Comparison of ENCODE assay signal across 8 cellular contexts in the genomic region with DNA sequence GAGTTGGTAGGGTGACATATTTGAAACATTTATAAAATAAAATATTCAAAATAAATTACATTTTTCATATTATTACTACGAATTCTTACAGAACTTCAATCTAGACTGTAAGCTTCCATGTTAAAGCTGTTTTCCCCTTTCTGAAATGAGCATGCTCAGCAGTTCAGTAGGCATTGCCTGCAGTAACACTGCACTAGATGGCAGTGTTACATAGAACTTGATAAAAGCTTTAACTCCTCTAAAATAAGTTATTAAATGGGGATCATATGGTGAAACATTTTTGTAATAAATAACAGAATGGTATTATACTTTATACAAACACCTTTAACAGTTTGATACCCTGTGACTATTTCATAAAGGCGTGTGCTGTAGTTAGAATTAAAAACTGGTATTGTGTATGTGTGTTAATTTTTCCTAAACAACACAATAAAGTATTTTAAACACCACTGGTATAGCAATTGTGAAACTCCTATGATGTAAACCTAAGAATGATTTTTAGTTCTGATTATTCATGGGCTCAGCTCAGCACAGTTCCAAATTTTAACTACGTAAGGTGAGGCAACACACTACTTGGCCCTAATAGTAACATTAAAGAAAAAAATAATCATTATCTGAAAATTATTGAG. TPM values are rescaled to one million over a fixed set of nuclear protein-coding genes. Genes with fewer than 3 reads are reported as not detected.
DNase-seq lines count a peak whose midpoint lies in the region; ATAC-seq, FAIRE-seq and TF ChIP-seq lines count a peak whose summit lies in the region.

No MANE protein-coding gene starts in this region.

- TF ChIP-seq CTCF in H9 (conservative IDR thresholded peaks at IDR 0.05): peak; percentile 70
- peak; percentile 45 to 79 (median 65) for TF ChIP-seq CTCF in heart left ventricle (IDR thresholded peaks at IDR 0.05)

- no peak overlapping the region for H3K56ac ChIP-seq in H9 (ENCODE audit: insufficient read length, low read depth, low read length)

- H3K27ac ChIP-seq in H9 (ENCODE audit: insufficient read length, low read depth, low read length): no peak overlapping the region
- H3K27ac ChIP-seq in heart left ventricle: peak overlapping the region in 2 of 12 donors; percentile 21 to 85
- no peak overlapping the region for H3K27ac ChIP-seq in small intestine (ENCODE audit: low read depth in 1 of 2, low read length in 1 of 2)

- no peak overlapping the region for H3K4me2 ChIP-seq in H9 (ENCODE audit: insufficient read depth, insufficient read length, low read length)

- no peak overlapping the region for H3K14ac ChIP-seq in H9 (ENCODE audit: insufficient read depth, low read length)

- H4K8ac ChIP-seq in H9 (replicated peaks; ENCODE audit: insufficient read length, low read depth, low read length): no peak overlapping the region

- no peak overlapping the region for H4K91ac ChIP-seq in H9 (ENCODE audit: insufficient read length, low read depth, low read length)

- no peak overlapping the region for H3K9ac ChIP-seq in H9 (ENCODE audit: extremely low read depth, insufficient read length, low read length)

- peaks cover 3% of the 10 kb centered on the region for H3K79me1 ChIP-seq in H9 (ENCODE audit: insufficient read depth, low read depth, low read length, poor library complexity, severe bottlenecking)

- H2BK120ac ChIP-seq in H9 (ENCODE audit: low read depth, low read length, poor library complexity, severe bottlenecking): no peak overlapping the region

- H3K27me3 ChIP-seq in H9 (ENCODE audit: insufficient read depth, low read length): no peaks in the 10 kb centered on the region
- H3K27me3 ChIP-seq in heart left ventricle: no peaks in the 10 kb centered on the region
- no peaks in the 10 kb centered on the region for H3K27me3 ChIP-seq in small intestine (ENCODE audit: control insufficient read depth in 2 of 2, insufficient read depth in 2 of 2, low read length in 2 of 2)

- H3K4me3 ChIP-seq in heart left ventricle (no peak overlapping the region), small intestine (ENCODE audit: low read depth in 1 of 2, low read length in 2 of 2) (no peak overlapping the region)

- no peak overlapping the region for H2AK5ac ChIP-seq in H9 (ENCODE audit: insufficient read length, low read length)

- H3K4ac ChIP-seq in H9 (ENCODE audit: low read depth, low read length): no peak overlapping the region

- intact Hi-C loops in Right ventricle myocardium inferior (cut with DNase I) (loop anchor here (2.0 to 5.0 kb wide), 3 partner anchors 72 to 182 kb away; no protein-coding TSS in a partner anchor), cardiac septum (cut with DNase I) (loop anchor here (2.0 to 5.0 kb wide), 2 partner anchors 67 to 167 kb away; partner anchors contain the start of gene UBAC2), heart left ventricle (cut with DNase I) (loop anchor here (1.0 to 10.0 kb wide), 8 partner anchors 67 to 169 kb away; partner anchors contain the start of gene UBAC2 (in 1 of the 10))

- no peaks in the 10 kb centered on the region for H3K4me1 ChIP-seq in H9 (ENCODE audit: insufficient read depth, low read length)
- H3K4me1 ChIP-seq in heart left ventricle: peaks cover 0 to 38% (median 0%) of the 10 kb centered on the region in 12 donors
- no peaks in the 10 kb centered on the region for H3K4me1 ChIP-seq in small intestine (ENCODE audit: control insufficient read depth in 2 of 2, insufficient read depth in 1 of 2, low read depth in 1 of 2, low read length in 1 of 2)

- TF ChIP-seq POLR2A in heart left ventricle (IDR thresholded peaks at IDR 0.05): no peak

- H3K36me3 ChIP-seq in heart left ventricle: peaks cover 0 to 6% (median 0%) of the 10 kb centered on the region in 9 donors
- H3K36me3 ChIP-seq in small intestine (ENCODE audit: control insufficient read depth in 2 of 2, insufficient read depth in 2 of 2, low read length in 2 of 2): peaks cover 0 to 1% of the 10 kb centered on the region in 2 donors

- ATAC-seq in Right ventricle myocardium inferior (peak; percentile 72), heart left ventricle (peak in 3 of 4 donors; percentile 54 to 77 (median 70))
- peak; percentile 65 for ATAC-seq in activated T-helper 17 cell treated with anti-CD3 and anti-CD28 coated beads, Interleukin-2, amount 50 U/mL, for 72 hours (replicated peaks)

- H3T11ph ChIP-seq in H9 (ENCODE audit: low read length): no peak overlapping the region

- H2BK20ac ChIP-seq in H9 (ENCODE audit: low read depth, low read length, poor library complexity, severe bottlenecking): no peak overlapping the region

- H4K5ac ChIP-seq in H9 (ENCODE audit: insufficient read length, low read depth, low read length): no peak overlapping the region

- no peaks in the 10 kb centered on the region for H3K79me2 ChIP-seq in H9 (ENCODE audit: insufficient read depth, low read length)

- FAIRE-seq in small intestine (lab: Jason Lieb, UNC): peak; percentile 36

- H3K27ac Mint-ChIP-seq in H9: no peak overlapping the region
- H3K27ac Mint-ChIP-seq in activated T-helper 17 cell treated with anti-CD3 and anti-CD28 coated beads, Interleukin-2, amount 50 U/mL, for 72 hours: peak overlapping the region; percentile 86

- H3K18ac ChIP-seq in H9 (ENCODE audit: insufficient read length, low read depth, low read length): no peak overlapping the region

- no peak overlapping the region for H2AFZ ChIP-seq in H9 (ENCODE audit: low read length)

- no peak overlapping the region for H2BK15ac ChIP-seq in H9 (ENCODE audit: low read depth, low read length)

- H3K4me1 Mint-ChIP-seq in H9: peaks cover 0 to 3% of the 10 kb centered on the region in 2 experiments; a peak in 1 of 4 replicates
- H3K4me1 Mint-ChIP-seq in activated T-helper 17 cell treated with anti-CD3 and anti-CD28 coated beads, Interleukin-2, amount 50 U/mL, for 72 hours: peaks cover 57% of the 10 kb centered on the region

- no peaks in the 10 kb centered on the region for H4K20me1 ChIP-seq in H9 (ENCODE audit: control insufficient read depth, insufficient read depth, insufficient read length)

- no peak overlapping the region for H2BK12ac ChIP-seq in H9 (ENCODE audit: insufficient read length, low read depth, low read length)

- no peak overlapping the region for H3K4me3 Mint-ChIP-seq in H9
- peak overlapping the region; percentile 45 for H3K4me3 Mint-ChIP-seq in activated T-helper 17 cell treated with anti-CD3 and anti-CD28 coated beads, Interleukin-2, amount 50 U/mL, for 72 hours

- H3K27me3 Mint-ChIP-seq in H9 (ENCODE audit: low read depth): no peaks in the 10 kb centered on the region
- no peaks in the 10 kb centered on the region for H3K27me3 Mint-ChIP-seq in activated T-helper 17 cell treated with anti-CD3 and anti-CD28 coated beads, Interleukin-2, amount 50 U/mL, for 72 hours

- no CpG with 5 or more reads among the region's 3 CpGs for WGBS in H9 (ENCODE audit: extremely low coverage, insufficient read length, low lambda C conversion rate)
- 73 to 78% (median 76%) methylated on average over 3 of the region's 3 CpGs for WGBS in heart left ventricle, 4 donors
- 62 to 80% (median 65%) methylated on average over 3 of the region's 3 CpGs for WGBS in small intestine, 3 donors

- H3K23me2 ChIP-seq in H9 (ENCODE audit: insufficient read length, low read depth, low read length, poor library complexity, severe bottlenecking): no peaks in the 10 kb centered on the region

- H3K36me3 Mint-ChIP-seq in H9 (ENCODE audit: insufficient read depth in 1 of 3, low read depth in 3 of 3): peaks cover 0 to 11% (median 3%) of the 10 kb centered on the region in 3 experiments; a peak in 3 of 7 replicates
- peaks cover 48% of the 10 kb centered on the region for H3K36me3 Mint-ChIP-seq in activated T-helper 17 cell treated with anti-CD3 and anti-CD28 coated beads, Interleukin-2, amount 50 U/mL, for 72 hours (ENCODE audit: low read depth)

- peaks cover 3% of the 10 kb centered on the region in 2 experiments; a peak in 3 of 5 replicates for H3K9me3 Mint-ChIP-seq in H9
- peaks cover 3% of the 10 kb centered on the region for H3K9me3 Mint-ChIP-seq in activated T-helper 17 cell treated with anti-CD3 and anti-CD28 coated beads, Interleukin-2, amount 50 U/mL, for 72 hours

- H3K23ac ChIP-seq in H9 (ENCODE audit: insufficient read length, low read depth, low read length): no peak overlapping the region

- H3K9me3 ChIP-seq in H9 (ENCODE audit: control insufficient read depth, low read depth, low read length): no peaks in the 10 kb centered on the region
- peaks cover 0 to 11% (median 2%) of the 10 kb centered on the region in 12 donors for H3K9me3 ChIP-seq in heart left ventricle
- H3K9me3 ChIP-seq in small intestine (ENCODE audit: control insufficient read depth, low read depth): no peaks in the 10 kb centered on the region

- no peak overlapping the region for H2BK5ac ChIP-seq in H9 (ENCODE audit: insufficient read length, low read length)

- DNase-seq in Right ventricle myocardium inferior (ENCODE audit: missing footprints): no peak
- no peak for DNase-seq in cardiac septum (ENCODE audit: low spot score)
- no peak for DNase-seq in H9
- DNase-seq in MV-4-11 (lab: John Stamatoyannopoulos, UW): peak; percentile 71
- DNase-seq in heart left ventricle: no peak
- peak; percentile 50 for DNase-seq in small intestine
- no peak for DNase-seq in activated CD8-positive, alpha-beta memory T cell treated with anti-CD3 and anti-CD28 coated beads, Interleukin-2, amount 50 U/mL, for 4 hours

RNA-seq across cellular contexts. Expression of gene GPR18, which starts 11.6 kb away (rescaled TPM):
- not detected for total RNA-seq in Right ventricle myocardium inferior
- total RNA-seq in cardiac septum: not detected
- not detected in 2 replicates for total RNA-seq in H9 (2021)
- 10 to 100 TPM in 1 of 2 donors, 1 to 10 TPM in 1; 8.7 to 10.1 TPM for total RNA-seq in activated T-helper 17 cell treated with anti-CD3 and anti-CD28 coated beads, Interleukin-2, amount 50 U/mL, for 72 hours
- 1 to 10 TPM in 1 of 9 donors, under 1 TPM in 1, not detected in 7; 0.34 to 1.1 TPM for total RNA-seq in heart left ventricle
- under 1 TPM in 1 of 2 donors, not detected in 1; 0.04 TPM for polyA plus RNA-seq in heart left ventricle
- under 1 TPM in 2 of 3 donors, not detected in 1; 0.54 to 0.66 TPM for polyA plus RNA-seq in small intestine

RNA-seq across cellular contexts. Expression of gene GPR183, which starts 37.5 kb away (rescaled TPM):
- 2.7 TPM for total RNA-seq in Right ventricle myocardium inferior
- 1.1 TPM for total RNA-seq in cardiac septum
- not detected in 2 replicates for total RNA-seq in H9 (2021)
- 10 to 100 TPM; 92.4 to 95.1 TPM for total RNA-seq in activated T-helper 17 cell treated with anti-CD3 and anti-CD28 coated beads, Interleukin-2, amount 50 U/mL, for 72 hours
- 1 to 10 TPM in 7 of 9 donors, under 1 TPM in 2; 0.69 to 7.6 (median 1.5) TPM for total RNA-seq in heart left ventricle
- 1 to 10 TPM in 1 of 2 donors, under 1 TPM in 1; 0.72 to 2.7 TPM for polyA plus RNA-seq in heart left ventricle
- 1 to 10 TPM in 2 of 3 donors, not detected in 1; 2.4 to 5.5 TPM for polyA plus RNA-seq in small intestine

Comparison
In these comparisons a context has a peak if more than half of its experiments do, and no peak if none do; other contexts are left out.
1. DNase-seq: peak in MV-4-11 (single experiment) and small intestine (single experiment); none in Right ventricle myocardium inferior (single experiment), cardiac septum (single experiment), H9 (single experiment), heart left ventricle (0 of 5) and activated CD8-positive, alpha-beta memory T cell treated with anti-CD3 and anti-CD28 coated beads, Interleukin-2, amount 50 U/mL, for 4 hours (single experiment).
2. RNA of gene GPR183, which starts 37.5 kb away (total RNA-seq): 92.4 to 95.1 TPM in activated T-helper 17 cell treated with anti-CD3 and anti-CD28 coated beads, Interleukin-2, amount 50 U/mL, for 72 hours; 2.7 TPM in Right ventricle myocardium inferior (single experiment), 0.69 to 7.6 TPM in heart left ventricle, 1.1 TPM in cardiac septum (single experiment) and not detected in H9; every median in the first group is over 10 times any median in the second.
3. Peak in every context shown above with its lines, with median percentiles within 50 percentile points of each other: ATAC-seq.